In the genomic region with DNA sequence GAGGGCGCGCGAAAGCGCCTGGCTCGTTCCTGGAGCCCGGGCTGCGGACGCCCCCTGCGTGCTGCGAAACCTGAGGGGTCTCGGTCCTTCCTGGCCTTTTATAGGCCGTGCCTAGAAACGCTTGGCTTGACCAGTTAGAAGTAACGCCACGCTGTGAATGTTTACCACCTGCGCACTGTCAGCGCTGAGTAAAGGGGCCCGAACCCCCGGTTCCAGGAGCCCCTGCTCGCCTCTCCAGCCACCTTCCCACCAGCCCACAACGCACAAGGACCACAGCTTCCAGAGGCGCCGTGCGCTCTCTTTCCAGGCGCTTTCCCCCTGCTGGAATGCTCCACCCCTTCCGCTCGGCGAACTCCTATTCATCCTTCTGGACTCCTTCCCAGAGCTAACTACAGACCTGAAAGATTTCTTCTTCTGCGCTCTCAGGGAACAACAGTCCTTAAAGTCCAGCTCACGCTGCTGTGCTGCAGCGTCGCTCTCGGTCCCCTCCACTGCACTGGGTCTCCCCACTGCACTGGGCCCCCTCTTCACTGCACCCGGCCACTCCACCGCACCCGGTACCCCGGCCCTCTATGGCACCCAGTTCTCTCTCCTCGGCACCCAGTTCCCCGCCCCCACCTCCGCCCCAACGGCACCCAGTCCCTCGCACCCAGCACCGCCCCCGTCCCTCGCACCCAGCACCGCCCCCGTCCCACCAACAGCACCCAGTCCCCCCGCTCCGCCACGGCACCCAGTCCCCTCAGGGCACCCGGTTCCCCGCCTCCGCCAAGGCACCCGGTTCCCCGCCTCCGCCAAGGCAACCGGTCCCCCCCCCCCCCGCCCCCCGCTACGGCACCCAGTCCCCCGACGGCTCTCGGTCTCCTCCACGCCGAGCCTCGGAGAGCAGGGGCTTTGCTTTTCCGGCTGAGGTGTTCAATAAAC, we compare ENCODE assay signal across 8 cellular contexts.
DNase-seq lines count a peak whose midpoint lies in the region; ATAC-seq and TF ChIP-seq lines count a peak whose summit lies in the region.

No MANE protein-coding gene starts in this region.

- no peaks in the 10 kb centered on the region for H3K36me3 Mint-ChIP-seq in endothelial cell (ENCODE audit: low read depth, unreplicated experiment)
- peaks cover 0 to 7% of the 10 kb centered on the region in 2 donors for H3K36me3 Mint-ChIP-seq in naive B cell

- no peak overlapping the region for H3K27ac ChIP-seq in WERI-Rb-1

- H3K4me3 Mint-ChIP-seq in endothelial cell (ENCODE audit: unreplicated experiment): peak overlapping the region; percentile 90
- H3K4me3 Mint-ChIP-seq in naive B cell: peak overlapping the region; percentile 78 to 97 (median 93)

- peak overlapping the region; percentile 64; the same call in 1 of the 2 replicates for H3K4me3 ChIP-seq in WERI-Rb-1 (ENCODE audit: low read depth, low read length)

- no peak for DNase-seq in WERI-Rb-1
- peak; percentile 45 for DNase-seq in endothelial cell (ENCODE audit: low spot score)
- no peak for DNase-seq in naive B cell
- DNase-seq in NCI-H1694 (lab: John Stamatoyannopoulos, UW): no peak
- no peak for DNase-seq in NCI-H524 (lab: John Stamatoyannopoulos, UW)
- DNase-seq in SIG-M5 (lab: John Stamatoyannopoulos, UW): no peak

- TF ChIP-seq CTCF in WERI-Rb-1 (IDR thresholded peaks at IDR 0.05; ENCODE audit: low read depth, low read length): no peak
- TF ChIP-seq CTCF in endothelial cell (IDR thresholded peaks at IDR 0.05; ENCODE audit: unreplicated experiment): no peak

- no peaks in the 10 kb centered on the region for H3K9me3 ChIP-seq in WERI-Rb-1 (ENCODE audit: severe bottlenecking)

- H3K27ac Mint-ChIP-seq in endothelial cell (ENCODE audit: unreplicated experiment) (no peak overlapping the region), naive B cell (peak overlapping the region in 4 of 6 donors; percentile 19 to 79 (median 57))

- H3K4me1 Mint-ChIP-seq in endothelial cell (ENCODE audit: unreplicated experiment) (no peaks in the 10 kb centered on the region), naive B cell (peaks cover 13 to 20% (median 17%) of the 10 kb centered on the region in 3 donors)

- no peaks in the 10 kb centered on the region for H3K27me3 ChIP-seq in WERI-Rb-1 (ENCODE audit: insufficient read depth, low read depth, severe bottlenecking)

- H3K36me3 ChIP-seq in WERI-Rb-1: no peaks in the 10 kb centered on the region

- H3K9me3 Mint-ChIP-seq in endothelial cell (ENCODE audit: unreplicated experiment): no peaks in the 10 kb centered on the region
- H3K9me3 Mint-ChIP-seq in naive B cell: peaks cover 0 to 2% (median 0%) of the 10 kb centered on the region in 7 donors

- H3K27me3 Mint-ChIP-seq in endothelial cell (ENCODE audit: unreplicated experiment) (peaks cover 11% of the 10 kb centered on the region), naive B cell (peaks cover 22 to 38% (median 26%) of the 10 kb centered on the region in 3 donors)

- peak; percentile 17 for ATAC-seq in GM21447 (IDR thresholded peaks at IDR 0.05; ENCODE audit: unreplicated experiment)
- ATAC-seq in naive B cell (ENCODE audit: low read depth in 2 of 2): peak; percentile 36 to 38
- no peak for ATAC-seq in HG03565 (IDR thresholded peaks at IDR 0.05; ENCODE audit: unreplicated experiment)
